In the genomic region with DNA sequence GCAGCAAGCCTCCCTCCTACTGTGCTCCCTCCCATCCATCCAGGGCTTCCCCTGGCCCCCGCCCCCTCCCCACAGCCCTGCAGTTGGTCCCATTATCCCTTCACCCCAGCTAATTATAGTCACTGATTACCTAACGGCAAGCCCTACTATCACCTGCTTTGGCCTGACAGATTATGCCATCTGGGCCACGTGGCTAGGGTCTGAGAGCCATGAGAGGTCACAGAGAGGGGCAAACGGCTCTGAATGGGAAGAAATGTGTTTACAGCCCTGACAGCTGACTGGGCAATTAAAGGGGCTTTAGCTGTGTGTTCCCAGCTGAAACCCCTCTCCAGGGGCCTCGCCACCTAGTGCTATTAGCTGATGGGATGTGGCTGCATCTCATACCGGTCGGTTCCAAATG, we compare ENCODE assay signal across 1 cellular context.
TF ChIP-seq lines count a peak whose summit lies in the region.

No MANE protein-coding gene starts in this region.

TF ChIP-seq in GM12878, 131 proteins besides CTCF, POLR2A, EP300 and RAD21 (continued from another document):
- no peak for TF ChIP-seq ATF2 (IDR thresholded peaks at IDR 0.05; ENCODE audit: low read length)
